In the genomic region with DNA sequence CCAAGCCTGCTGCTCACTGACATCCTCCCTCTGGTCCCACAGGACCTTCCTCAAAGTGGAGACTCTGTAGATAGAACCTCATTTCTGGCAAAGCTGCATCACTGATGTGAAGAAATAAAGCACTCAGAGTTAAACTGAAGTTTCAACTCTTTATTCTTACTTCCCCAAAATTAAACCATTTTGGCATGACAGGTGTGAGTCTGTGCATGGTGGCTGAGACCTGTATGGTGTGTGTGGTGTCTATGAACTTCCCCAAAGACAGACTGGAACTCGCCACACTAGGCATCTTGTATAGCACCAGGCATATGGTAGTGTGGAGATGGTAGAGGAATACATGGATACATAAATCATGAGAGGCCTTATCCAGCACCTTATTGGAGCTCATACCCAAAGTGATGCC, we compare ENCODE assay signal across 17 cellular contexts. TPM values are rescaled to one million over a fixed set of nuclear protein-coding genes. Genes with fewer than 3 reads are reported as not detected.
A peak's percentile ranks its signal among the peaks of the same experiment; 100 is the strongest.
DNase-seq lines count a peak whose midpoint lies in the region; ATAC-seq, FAIRE-seq and TF ChIP-seq lines count a peak whose summit lies in the region.
"Had no signal": no experiment of that assay in that cellular context is flagged by ENCODE, and none has a peak within 500 bp of the region (broad histone marks: within the 10 kb centered on the region; RNA-seq: fewer than 3 reads in every experiment).

No MANE protein-coding gene starts in this region.

- TF ChIP-seq POLR2A in GM12878 (IDR thresholded peaks at IDR 0.05; ENCODE audit: low read depth, low read length): no peak

- H3K36me3 ChIP-seq in GM12878 (ENCODE audit: control insufficient read depth in 2 of 2, insufficient read depth in 2 of 2, low read length in 1 of 2): no peaks in the 10 kb centered on the region

- no peak overlapping the region for H3K9ac ChIP-seq in GM12878 (ENCODE audit: control insufficient read depth, insufficient read depth, low read length)

- ATAC-seq in GM18511 (IDR thresholded peaks at IDR 0.05; ENCODE audit: unreplicated experiment): peak; percentile 72
- ATAC-seq in GM19455 (IDR thresholded peaks at IDR 0.05; ENCODE audit: unreplicated experiment): peak; percentile 59
- peak; percentile 72 for ATAC-seq in HG02885 (IDR thresholded peaks at IDR 0.05; ENCODE audit: poor library complexity, unreplicated experiment)
- ATAC-seq in GM12878: peak; percentile 78

- DNase-seq in GM12878 (ENCODE audit: low read depth, low spot score) (no peak), HPDE6-E6E7 (ENCODE audit: extremely low spot score) (no peak), COLO829 (ENCODE audit: low spot score) (no peak), NCI-H187 (lab: John Stamatoyannopoulos, UW) (no peak), NCI-H146 (lab: John Stamatoyannopoulos, UW) (no peak)
- DNase-seq: activated CD8-positive, alpha-beta memory T cell treated with anti-CD3 and anti-CD28 coated beads for 24 hours; central memory CD4-positive, alpha-beta T cell; DMS53; H7; NCI-H2081 treated with DMSO at 0.1 percent for 48 hours; SHP77 treated with DMSO at 0.1 percent for 48 hours; stimulated activated naive CD4-positive, alpha-beta T cell had no signal

- no TSS peak for BruUV-seq in GM12878 (replicated peaks; lab: Mats Ljungman, UMichigan)

- POLR2A ChIA-PET in GM12878 (lab: Charles Lee): interaction anchor here (0.9 to 1.4 kb wide), 4 partner anchors 10 to 17 kb away, joined by 3 to 5 read pairs (median 3); no protein-coding TSS in a partner anchor

- H3K27me3 ChIP-seq in GM12878 (replicated peaks in 1 of 2; ENCODE audit: control insufficient read depth in 2 of 2, insufficient read depth in 2 of 2, low read length in 1 of 2): no peaks in the 10 kb centered on the region

- intact Hi-C loops in GM12878 (cut with micrococcal nuclease; ENCODE audit: unreplicated experiment): no loop called here

- no peak overlapping the region for H3K4me3 ChIP-seq in GM12878

- FAIRE-seq in GM12878 (lab: Jason Lieb, UNC): peak; percentile 7
- FAIRE-seq: endothelial cell of umbilical vein had no signal

- 0 out of 2 replicates have a peak overlapping the region, but pooled peaks have one; percentile 1 for H3K27ac ChIP-seq in GM12878 (ENCODE audit: control insufficient read depth, insufficient read depth)

- SMC1A ChIA-PET in GM12878 (lab: Charles Lee; ENCODE audit: uncharacterized antibody, unreplicated experiment): interaction anchor here (1.0 to 1.9 kb wide), 7 partner anchors 10 to 82 kb away, joined by 3 to 7 read pairs (median 4); no protein-coding TSS in a partner anchor

- TF ChIP-seq RAD21 in GM12878 (IDR thresholded peaks at IDR 0.05; ENCODE audit: insufficient read depth, low read depth, low read length): no peak

- CTCF ChIA-PET in GM12878 (lab: Yijun Ruan, JAX): interaction anchor here (1.6 to 1.7 kb wide), 2 partner anchors 12 to 24 kb away, joined by 4 to 7 read pairs; no protein-coding TSS in a partner anchor

- TF ChIP-seq EP300 in GM12878 (IDR thresholded peaks at IDR 0.05; ENCODE audit: borderline replicate concordance in 1 of 2, control insufficient read depth in 1 of 2, low read depth in 2 of 2, low read length in 2 of 2): no peak

- RAD21 ChIA-PET in GM12878 (lab: Charles Lee; ENCODE audit: unreplicated experiment): interaction anchor here (0.7 to 1.7 kb wide), 4 partner anchors 10 to 24 kb away, joined by 3 to 5 read pairs (median 4); no protein-coding TSS in a partner anchor

- H4K20me1 ChIP-seq in GM12878 (ENCODE audit: control insufficient read depth, insufficient read depth): no peaks in the 10 kb centered on the region

- no peaks in the 10 kb centered on the region for H3K79me2 ChIP-seq in GM12878 (ENCODE audit: control insufficient read depth, insufficient read depth, low read length)

- H3K4me1 ChIP-seq in GM12878 (ENCODE audit: control insufficient read depth, insufficient read depth, low read length): peaks cover 30% of the 10 kb centered on the region

- H3K9me3 ChIP-seq in GM12878 (replicated peaks; ENCODE audit: control insufficient read depth, insufficient read depth, low read length): peaks cover 8% of the 10 kb centered on the region; the same call in 2 of the 3 replicates

- H2AFZ ChIP-seq in GM12878 (ENCODE audit: control insufficient read depth, low read depth, low read length): no peak overlapping the region

- no peak for TF ChIP-seq CTCF in GM12878 (IDR thresholded peaks at IDR 0.05 in 2 of 3, conservative IDR thresholded peaks at IDR 0.05 in 1 of 3; ENCODE audit: control insufficient read depth in 2 of 3, extremely low read depth in 1 of 3, insufficient read depth in 1 of 3, low read depth in 3 of 3, low read length in 3 of 3)

- 0% methylated on average over 1 of the region's 1 CpG for WGBS in GM12878 (ENCODE audit: insufficient coverage, insufficient replicate concordance, low lambda C conversion rate, missing lambda C conversion rate)

- peak overlapping the region; percentile 41; the same call in 1 of the 2 replicates for H3K4me2 ChIP-seq in GM12878 (ENCODE audit: control insufficient read depth, insufficient read depth)

- in situ Hi-C loops in GM12878 (cut with MboI): no loop called here

TF ChIP-seq in GM12878, 131 proteins besides CTCF, POLR2A, EP300 and RAD21:
- TF ChIP-seq EED (IDR thresholded peaks at IDR 0.05; ENCODE audit: low read depth) (peak; percentile 57; the same call in 1 of the 2 replicates), HDGF (IDR thresholded peaks at IDR 0.05) (no peak), RUNX3 (IDR thresholded peaks at IDR 0.05; ENCODE audit: low read length) (peak; percentile 29; the same call in 1 of the 2 replicates), SPI1 (IDR thresholded peaks at IDR 0.05; ENCODE audit: borderline replicate concordance, insufficient read depth, low read depth, low read length) (peak; percentile 20; the same call in 1 of the 2 replicates), CBX5 (IDR thresholded peaks at IDR 0.05; ENCODE audit: low read depth) (peak; percentile 2; the same call in 1 of the 2 replicates), IKZF2 (IDR thresholded peaks at IDR 0.05) (peak in 1 of 2 experiments; percentile 11; a peak in 1 of 4 replicates)
- TF ChIP-seq, protein P1, sequence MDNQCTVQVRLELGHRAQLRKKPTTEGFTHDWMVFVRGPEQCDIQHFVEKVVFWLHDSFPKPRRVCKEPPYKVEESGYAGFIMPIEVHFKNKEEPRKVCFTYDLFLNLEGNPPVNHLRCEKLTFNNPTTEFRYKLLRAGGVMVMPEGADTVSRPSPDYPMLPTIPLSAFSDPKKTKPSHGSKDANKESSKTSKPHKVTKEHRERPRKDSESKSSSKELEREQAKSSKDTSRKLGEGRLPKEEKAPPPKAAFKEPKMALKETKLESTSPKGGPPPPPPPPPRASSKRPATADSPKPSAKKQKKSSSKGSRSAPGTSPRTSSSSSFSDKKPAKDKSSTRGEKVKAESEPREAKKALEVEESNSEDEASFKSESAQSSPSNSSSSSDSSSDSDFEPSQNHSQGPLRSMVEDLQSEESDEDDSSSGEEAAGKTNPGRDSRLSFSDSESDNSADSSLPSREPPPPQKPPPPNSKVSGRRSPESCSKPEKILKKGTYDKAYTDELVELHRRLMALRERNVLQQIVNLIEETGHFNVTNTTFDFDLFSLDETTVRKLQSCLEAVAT (IDR thresholded peaks at IDR 0.05): no peak
- TF ChIP-seq, protein P2, sequence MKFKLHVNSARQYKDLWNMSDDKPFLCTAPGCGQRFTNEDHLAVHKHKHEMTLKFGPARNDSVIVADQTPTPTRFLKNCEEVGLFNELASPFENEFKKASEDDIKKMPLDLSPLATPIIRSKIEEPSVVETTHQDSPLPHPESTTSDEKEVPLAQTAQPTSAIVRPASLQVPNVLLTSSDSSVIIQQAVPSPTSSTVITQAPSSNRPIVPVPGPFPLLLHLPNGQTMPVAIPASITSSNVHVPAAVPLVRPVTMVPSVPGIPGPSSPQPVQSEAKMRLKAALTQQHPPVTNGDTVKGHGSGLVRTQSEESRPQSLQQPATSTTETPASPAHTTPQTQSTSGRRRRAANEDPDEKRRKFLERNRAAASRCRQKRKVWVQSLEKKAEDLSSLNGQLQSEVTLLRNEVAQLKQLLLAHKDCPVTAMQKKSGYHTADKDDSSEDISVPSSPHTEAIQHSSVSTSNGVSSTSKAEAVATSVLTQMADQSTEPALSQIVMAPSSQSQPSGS (IDR thresholded peaks at IDR 0.05; ENCODE audit: low read length): peak; percentile 54; the same call in 1 of the 2 replicates
TF ChIP-seq in GM12878: peak in this region for 6.

RNA-seq across cellular contexts. Expression of a gene that starts 6.6 kb away (rescaled TPM):
- 484 and 561 TPM in 2 replicates for total RNA-seq in GM12878 (2013; cell fraction: nucleolus; rRNA removed)
- 81.2 and 82.2 TPM in 2 replicates for total RNA-seq in GM12878 (2014; rRNA removed)
- total RNA-seq in GM12878 (2014; rRNA removed; fragmentation: Illumina TruSeq; extraction: Trizol): 36.3 and 38.1 TPM in 2 replicates
- total RNA-seq in GM12878 (2021): 132 and 136 TPM in 2 replicates
- polyA plus RNA-seq in GM12878 (2011; ENCODE audit: low read depth): 16.4 TPM
- 24.4 and 58.0 TPM in 2 replicates for polyA plus RNA-seq in GM12878 (2011; rRNA removed)
- 46.0 and 51.0 TPM in 2 replicates for polyA plus RNA-seq in GM12878 (2011; cell fraction: cytosol; rRNA removed)
- polyA plus RNA-seq in GM12878 (2011; cell fraction: nucleus; rRNA removed): 214 and 216 TPM in 2 replicates
- 26.0 and 43.0 TPM in 2 replicates for polyA plus RNA-seq in GM12878 (2012)
- 34.4 and 49.4 TPM in 2 replicates for polyA plus RNA-seq in GM12878 (2014; fragmentation: Illumina TruSeq; extraction: Trizol)
- polyA plus RNA-seq in GM12878 (2014; fragmentation: Nextera tagmentation; extraction: Ambion mirVana): 10 to 100 TPM; 13.5 to 13.9 TPM
- 70.3 and 78.5 TPM in 2 replicates for polyA plus RNA-seq in GM12878 (2014; rRNA removed)
- 10 to 100 TPM; 31.7 to 45.2 TPM for polyA plus RNA-seq in GM12878 (2016; fragmentation: Nextera tagmentation; extraction: Ambion mirVana)
- 149 and 180 TPM in 2 replicates for polyA minus RNA-seq in GM12878 (2011; rRNA and poly(A)+ RNA removed)
- polyA minus RNA-seq in GM12878 (2011; cell fraction: cytosol; rRNA and poly(A)+ RNA removed): 57.9 and 65.2 TPM in 2 replicates
- 153 and 224 TPM in 2 replicates for polyA minus RNA-seq in GM12878 (2011; cell fraction: nucleus; rRNA and poly(A)+ RNA removed)
- total RNA-seq: H7, renal cortical epithelial cell had no signal
